In the genomic region with DNA sequence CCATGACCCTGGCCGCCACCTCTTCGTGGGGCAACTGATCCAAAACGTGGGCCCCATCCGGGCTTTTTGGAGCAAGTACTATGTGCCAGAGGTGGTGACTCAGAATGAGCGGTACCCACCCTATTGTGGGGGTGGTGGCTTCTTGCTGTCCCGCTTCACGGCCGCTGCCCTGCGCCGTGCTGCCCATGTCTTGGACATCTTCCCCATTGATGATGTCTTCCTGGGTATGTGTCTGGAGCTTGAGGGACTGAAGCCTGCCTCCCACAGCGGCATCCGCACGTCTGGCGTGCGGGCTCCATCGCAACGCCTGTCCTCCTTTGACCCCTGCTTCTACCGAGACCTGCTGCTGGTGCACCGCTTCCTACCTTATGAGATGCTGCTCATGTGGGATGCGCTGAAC, we compare ENCODE assay signal across 40 cellular contexts. TPM values are rescaled to one million over a fixed set of nuclear protein-coding genes. Genes with fewer than 3 reads are reported as not detected.
A peak's percentile ranks its signal among the peaks of the same experiment; 100 is the strongest.
DNase-seq lines count a peak whose midpoint lies in the region; ATAC-seq and TF ChIP-seq lines count a peak whose summit lies in the region.
"Had no signal": no experiment of that assay in that cellular context is flagged by ENCODE, and none has a peak within 500 bp of the region (broad histone marks: within the 10 kb centered on the region; RNA-seq: fewer than 3 reads in every experiment).

No MANE protein-coding gene starts in this region.

- H3K4me3 ChIP-seq in mucosa of descending colon (no peak overlapping the region), neuronal stem cell (ENCODE audit: low read length in 2 of 2) (peak overlapping the region in 1 of 2 donors; percentile 15), right atrium auricular region (no peak overlapping the region)
- H3K4me3 ChIP-seq: A549; BLaER1; BLaER1 treated with 17β-estradiol and CSF1 and Interleukin-3, amounts not matched to agents 10 nM and 100 nM had no signal

- peak overlapping the region; percentile 46; the same call in 1 of the 2 replicates for H3K14ac ChIP-seq in H9 (ENCODE audit: insufficient read depth, low read length)
- no peak overlapping the region for H3K14ac ChIP-seq in neuronal stem cell (ENCODE audit: low read length)

- H3K27me3 ChIP-seq in H9 (ENCODE audit: insufficient read depth, low read length) (no peaks in the 10 kb centered on the region), neuronal stem cell (ENCODE audit: control insufficient read depth in 3 of 3, insufficient read depth in 3 of 3, low read depth in 1 of 3, low read length in 3 of 3) (peaks cover 0 to 12% (median 1%) of the 10 kb centered on the region in 3 experiments), right atrium auricular region (no peaks in the 10 kb centered on the region)
- H3K27me3 ChIP-seq: BE2C had no signal

- H3K4me1 ChIP-seq in H9 (ENCODE audit: insufficient read depth, low read length) (no peaks in the 10 kb centered on the region), mucosa of descending colon (ENCODE audit: low read depth) (no peaks in the 10 kb centered on the region), neuronal stem cell (ENCODE audit: control insufficient read depth in 2 of 2, insufficient read depth in 1 of 2, low read depth in 1 of 2, low read length in 2 of 2) (no peaks in the 10 kb centered on the region), right atrium auricular region (no peaks in the 10 kb centered on the region)
- H3K4me1 ChIP-seq: A549; BE2C; BLaER1; BLaER1 treated with 17β-estradiol and CSF1 and Interleukin-3, amounts not matched to agents 10 nM and 100 nM; Caco-2 had no signal

- H2BK120ac ChIP-seq in H9 (ENCODE audit: low read depth, low read length, poor library complexity, severe bottlenecking) (no peak overlapping the region), neuronal stem cell (ENCODE audit: low read depth, low read length) (no peak overlapping the region)

- H3K4me1 Mint-ChIP-seq in natural killer cell treated with Interleukin-12 subunit alpha and Interleukin-12 subunit beta and Interleukin-15 and Interleukin-18, amount 100 ng/mL, for 72 hours (ENCODE audit: low read depth in 2 of 2), result no peaks in the 10 kb centered on the region
- H3K4me1 Mint-ChIP-seq in natural killer cell, result peaks cover 0 to 5% of the 10 kb centered on the region in 2 donors
- H3K4me1 Mint-ChIP-seq in H9, result no peaks in the 10 kb centered on the region
- no peaks in the 10 kb centered on the region for H3K4me1 Mint-ChIP-seq in endothelial cell (ENCODE audit: unreplicated experiment)

- no peaks in the 10 kb centered on the region for H3K23me2 ChIP-seq in H9 (ENCODE audit: insufficient read length, low read depth, low read length, poor library complexity, severe bottlenecking)

- no peak overlapping the region for H2BK20ac ChIP-seq in H9 (ENCODE audit: low read depth, low read length, poor library complexity, severe bottlenecking)

- H3K4me3 Mint-ChIP-seq in natural killer cell treated with Interleukin-12 subunit alpha and Interleukin-12 subunit beta and Interleukin-15 and Interleukin-18, amount 100 ng/mL, for 72 hours, result no peak overlapping the region
- H3K4me3 Mint-ChIP-seq in natural killer cell (no peak overlapping the region), H9 (no peak overlapping the region), endothelial cell (ENCODE audit: unreplicated experiment) (no peak overlapping the region)
- H3K4me3 Mint-ChIP-seq: B cell; CD14-positive monocyte; CD4-positive, alpha-beta memory T cell; CD4-positive, alpha-beta T cell; CD8-positive, alpha-beta memory T cell; CD8-positive, alpha-beta T cell had no signal

- no peak overlapping the region for H2BK15ac ChIP-seq in H9 (ENCODE audit: low read depth, low read length)
- H2BK15ac ChIP-seq in neuronal stem cell (ENCODE audit: low read length), result peak overlapping the region; percentile 75

- H3K18ac ChIP-seq in H9 (ENCODE audit: insufficient read length, low read depth, low read length) (no peak overlapping the region), neuronal stem cell (ENCODE audit: low read length) (peak overlapping the region; percentile 67)

- no peak overlapping the region for H2AFZ ChIP-seq in H9 (ENCODE audit: low read length)
- no peak overlapping the region for H2AFZ ChIP-seq in neuronal stem cell (ENCODE audit: low read length)

- no peak for TF ChIP-seq POLR2A in erythroblast (IDR thresholded peaks at IDR 0.05; ENCODE audit: low read length)

- H3K79me1 ChIP-seq in H9 (ENCODE audit: insufficient read depth, low read depth, low read length, poor library complexity, severe bottlenecking), result no peaks in the 10 kb centered on the region
- H3K79me1 ChIP-seq in neuronal stem cell (ENCODE audit: low read depth, low read length), result no peaks in the 10 kb centered on the region

- no peak overlapping the region for H3K9ac ChIP-seq in H9 (ENCODE audit: extremely low read depth, insufficient read length, low read length)
- H3K9ac ChIP-seq in neuronal stem cell (ENCODE audit: low read depth, low read length, poor library complexity), result no peak overlapping the region
- H3K9ac ChIP-seq: BLaER1; BLaER1 treated with 17β-estradiol and CSF1 and Interleukin-3, amounts not matched to agents 10 nM and 100 nM had no signal

- peak overlapping the region; percentile 72 for H4K8ac ChIP-seq in H9 (replicated peaks; ENCODE audit: insufficient read length, low read depth, low read length)
- no peak overlapping the region for H4K8ac ChIP-seq in neuronal stem cell (ENCODE audit: low read depth, low read length)

- no peak overlapping the region for H3K27ac Mint-ChIP-seq in natural killer cell treated with Interleukin-12 subunit alpha and Interleukin-12 subunit beta and Interleukin-15 and Interleukin-18, amount 100 ng/mL, for 72 hours
- H3K27ac Mint-ChIP-seq in natural killer cell (no peak overlapping the region), H9 (no peak overlapping the region; a peak in 1 of 7 replicates), endothelial cell (ENCODE audit: unreplicated experiment) (no peak overlapping the region)
- H3K27ac Mint-ChIP-seq: B cell; CD4-positive, alpha-beta T cell; CD4-positive, CD25-positive, alpha-beta regulatory T cell; CD8-positive, alpha-beta T cell had no signal

- peak; percentile 32 to 34 for ATAC-seq in natural killer cell treated with Interleukin-12 subunit alpha and Interleukin-12 subunit beta and Interleukin-15 and Interleukin-18, amount 100 ng/mL, for 72 hours
- no peak for ATAC-seq in natural killer cell
- peak; percentile 9 for ATAC-seq in mucosa of descending colon
- ATAC-seq: A549; CD8-positive, alpha-beta T cell had no signal

- H3K27me3 Mint-ChIP-seq in natural killer cell treated with Interleukin-12 subunit alpha and Interleukin-12 subunit beta and Interleukin-15 and Interleukin-18, amount 100 ng/mL, for 72 hours, result peaks cover 0 to 5% of the 10 kb centered on the region in 2 donors
- H3K27me3 Mint-ChIP-seq in natural killer cell (ENCODE audit: low read depth in 2 of 2) (no peaks in the 10 kb centered on the region), H9 (ENCODE audit: low read depth) (peaks cover 2% of the 10 kb centered on the region), endothelial cell (ENCODE audit: unreplicated experiment) (peaks cover 6% of the 10 kb centered on the region)
- H3K27me3 Mint-ChIP-seq: CD4-positive, alpha-beta memory T cell; CD4-positive, alpha-beta T cell had no signal

- H3K9me3 Mint-ChIP-seq in natural killer cell treated with Interleukin-12 subunit alpha and Interleukin-12 subunit beta and Interleukin-15 and Interleukin-18, amount 100 ng/mL, for 72 hours, result no peaks in the 10 kb centered on the region
- no peaks in the 10 kb centered on the region for H3K9me3 Mint-ChIP-seq in natural killer cell
- no peaks in the 10 kb centered on the region for H3K9me3 Mint-ChIP-seq in H9
- H3K9me3 Mint-ChIP-seq in endothelial cell (ENCODE audit: unreplicated experiment), result no peaks in the 10 kb centered on the region
- H3K9me3 Mint-ChIP-seq: CD4-positive, alpha-beta memory T cell; CD4-positive, alpha-beta T cell; CD4-positive, CD25-positive, alpha-beta regulatory T cell; CD8-positive, alpha-beta memory T cell; CD8-positive, alpha-beta T cell had no signal

- DNase-seq in natural killer cell treated with Interleukin-12 subunit alpha and Interleukin-12 subunit beta and Interleukin-15 and Interleukin-18, amount 100 ng/mL, for 72 hours (ENCODE audit: low spot score), result no peak
- DNase-seq in natural killer cell (no peak), H9 (no peak), mucosa of descending colon (peak in 1 of 3 donors; percentile 52), neuronal stem cell (ENCODE audit: low spot score) (no peak), erythroblast (lab: John Stamatoyannopoulos, UW) (no peak), endothelial cell (ENCODE audit: low spot score) (no peak), right atrium auricular region (ENCODE audit: low spot score) (no peak)
- DNase-seq: 8988T; ACHN; AML-193; BE2C; C1 segment of cervical spinal cord; Caco-2; Calu3; CD4-positive, alpha-beta memory T cell; CD4-positive, alpha-beta T cell; CD4-positive, CD25-positive, alpha-beta regulatory T cell; CD8-positive, alpha-beta memory T cell; CD8-positive, alpha-beta T cell; COR-L47; DMS 273 treated with DMSO at 0.1 percent for 48 hours; DMS153; DMS53; DMS79; DMS79 treated with DMSO at 0.1 percent for 48 hours; DND-41; EL had no signal

- no peak for TF ChIP-seq CTCF in natural killer cell (IDR thresholded peaks at IDR 0.05)
- no peak for TF ChIP-seq CTCF in H9 (conservative IDR thresholded peaks at IDR 0.05)
- TF ChIP-seq CTCF in mucosa of descending colon (IDR thresholded peaks at IDR 0.05), result no peak
- TF ChIP-seq CTCF in endothelial cell (IDR thresholded peaks at IDR 0.05; ENCODE audit: unreplicated experiment), result no peak
- TF ChIP-seq CTCF in right atrium auricular region (IDR thresholded peaks at IDR 0.05), result no peak

- no peaks in the 10 kb centered on the region for H3K36me3 Mint-ChIP-seq in natural killer cell treated with Interleukin-12 subunit alpha and Interleukin-12 subunit beta and Interleukin-15 and Interleukin-18, amount 100 ng/mL, for 72 hours
- H3K36me3 Mint-ChIP-seq in natural killer cell, result no peaks in the 10 kb centered on the region
- H3K36me3 Mint-ChIP-seq in H9 (ENCODE audit: insufficient read depth in 1 of 3, low read depth in 3 of 3), result no peaks in the 10 kb centered on the region
- H3K36me3 Mint-ChIP-seq in endothelial cell (ENCODE audit: low read depth, unreplicated experiment), result no peaks in the 10 kb centered on the region
- H3K36me3 Mint-ChIP-seq: CD14-positive monocyte; CD4-positive, CD25-positive, alpha-beta regulatory T cell; CD8-positive, alpha-beta memory T cell had no signal

- no peak overlapping the region for H4K91ac ChIP-seq in H9 (ENCODE audit: insufficient read length, low read depth, low read length)
- H4K91ac ChIP-seq in neuronal stem cell (ENCODE audit: low read depth, low read length, poor library complexity), result no peak overlapping the region

- H4K5ac ChIP-seq in H9 (ENCODE audit: insufficient read length, low read depth, low read length), result no peak overlapping the region

- H2BK12ac ChIP-seq in H9 (ENCODE audit: insufficient read length, low read depth, low read length), result no peak overlapping the region
- H2BK12ac ChIP-seq in neuronal stem cell (ENCODE audit: low read length), result no peak overlapping the region

- no peak overlapping the region for H3K56ac ChIP-seq in H9 (ENCODE audit: insufficient read length, low read depth, low read length)

- no peaks in the 10 kb centered on the region for H3K36me3 ChIP-seq in mucosa of descending colon (ENCODE audit: low read depth)
- H3K36me3 ChIP-seq in neuronal stem cell (replicated peaks in 1 of 2; ENCODE audit: control insufficient read depth in 2 of 2, insufficient read depth in 2 of 2, low read length in 2 of 2), result no peaks in the 10 kb centered on the region
- H3K36me3 ChIP-seq in right atrium auricular region, result no peaks in the 10 kb centered on the region
- H3K36me3 ChIP-seq: BE2C, BLaER1 had no signal

- H3K9me3 ChIP-seq in H9 (ENCODE audit: control insufficient read depth, low read depth, low read length), result no peaks in the 10 kb centered on the region
- H3K9me3 ChIP-seq in mucosa of descending colon, result no peaks in the 10 kb centered on the region
- H3K9me3 ChIP-seq in neuronal stem cell (replicated peaks in 1 of 2; ENCODE audit: control insufficient read depth in 2 of 2, insufficient read depth in 1 of 2, low read depth in 1 of 2, low read length in 2 of 2), result no peaks in the 10 kb centered on the region
- peaks cover 0 to 9% of the 10 kb centered on the region in 2 donors for H3K9me3 ChIP-seq in right atrium auricular region
- H3K9me3 ChIP-seq: BE2C; BLaER1; BLaER1 treated with 17β-estradiol and CSF1 and Interleukin-3, amounts not matched to agents 10 nM and 100 nM; Caco-2 had no signal

- H3K4ac ChIP-seq in H9 (ENCODE audit: low read depth, low read length) (no peak overlapping the region), neuronal stem cell (ENCODE audit: low read length) (no peak overlapping the region)

- H3K4me2 ChIP-seq in H9 (ENCODE audit: insufficient read depth, insufficient read length, low read length) (no peak overlapping the region), neuronal stem cell (ENCODE audit: insufficient read depth, low read length, poor library complexity, severe bottlenecking) (no peak overlapping the region)
- H3K4me2 ChIP-seq: A549; BLaER1; BLaER1 treated with 17β-estradiol and CSF1 and Interleukin-3, amounts not matched to agents 10 nM and 100 nM had no signal

- intact Hi-C loops in natural killer cell (cut with micrococcal nuclease), result no loop called here
- intact Hi-C loops in mucosa of descending colon (cut with DNase I, micrococcal nuclease), result no loop called here

- no peak overlapping the region for H3T11ph ChIP-seq in H9 (ENCODE audit: low read length)

- H3K23ac ChIP-seq in H9 (ENCODE audit: insufficient read length, low read depth, low read length) (no peak overlapping the region), neuronal stem cell (ENCODE audit: low read depth, low read length, poor library complexity) (peak overlapping the region; percentile 80)

- no CpG with 5 or more reads among the region's 20 CpGs for WGBS in H9 (ENCODE audit: extremely low coverage, insufficient read length, low lambda C conversion rate)
- WGBS in neuronal stem cell (ENCODE audit: extremely low coverage in 2 of 2, insufficient read length in 2 of 2, insufficient replicate concordance in 1 of 2), 2 donors, result no CpG with 5 or more reads among the region's 20 CpGs

- H3K27ac ChIP-seq in H9 (ENCODE audit: insufficient read length, low read depth, low read length) (no peak overlapping the region), neuronal stem cell (replicated peaks; ENCODE audit: low read length) (no peak overlapping the region), right atrium auricular region (no peak overlapping the region)
- H3K27ac ChIP-seq: 22Rv1; A549; BLaER1; BLaER1 treated with 17β-estradiol and CSF1 and Interleukin-3, amounts not matched to agents 10 nM and 100 nM; C4-2B had no signal

- no peaks in the 10 kb centered on the region for H3K79me2 ChIP-seq in H9 (ENCODE audit: insufficient read depth, low read length)

- H4K20me1 ChIP-seq in H9 (ENCODE audit: control insufficient read depth, insufficient read depth, insufficient read length), result no peaks in the 10 kb centered on the region
- H4K20me1 ChIP-seq: BLaER1; BLaER1 treated with 17β-estradiol and CSF1 and Interleukin-3, amounts not matched to agents 10 nM and 100 nM had no signal

- H2BK5ac ChIP-seq in H9 (ENCODE audit: insufficient read length, low read length), result no peak overlapping the region
- no peak overlapping the region for H2BK5ac ChIP-seq in neuronal stem cell (ENCODE audit: low read length)

- H2AK5ac ChIP-seq in H9 (ENCODE audit: insufficient read length, low read length), result no peak overlapping the region
- no peak overlapping the region for H2AK5ac ChIP-seq in neuronal stem cell (ENCODE audit: low read depth, low read length)

RNA-seq across cellular contexts. Expression of gene INSL3, which starts 9.6 kb away (rescaled TPM):
- 10 to 100 TPM in 1 of 2 donors, 1 to 10 TPM in 1; 9.1 to 12.0 TPM for total RNA-seq in natural killer cell treated with Interleukin-12 subunit alpha and Interleukin-12 subunit beta and Interleukin-15 and Interleukin-18, amount 100 ng/mL, for 72 hours
- total RNA-seq in natural killer cell, result 1 to 10 TPM; 1.5 to 2.9 (median 1.7) TPM
- 0.61 and 0.63 TPM in 2 replicates for total RNA-seq in H9 (2021)
- not detected for total RNA-seq in mucosa of descending colon
- 2.2 TPM for polyA plus RNA-seq in neuronal stem cell (2013, experiment 1 of 2)
- polyA plus RNA-seq in neuronal stem cell (2013, experiment 2 of 2), result 1.8 TPM
- 0.36 TPM for total RNA-seq in endothelial cell (ENCODE audit: unreplicated experiment)
- total RNA-seq in right atrium auricular region, result not detected
- total RNA-seq: A172, A673, Caco-2, Calu3, Daoy had no signal
- polyA plus RNA-seq: AG04450 had no signal

RNA-seq across cellular contexts. Expression of gene B3GNT3, which starts 16.7 kb away (rescaled TPM):
- not detected for total RNA-seq in natural killer cell treated with Interleukin-12 subunit alpha and Interleukin-12 subunit beta and Interleukin-15 and Interleukin-18, amount 100 ng/mL, for 72 hours
- not detected for total RNA-seq in natural killer cell
- 0.96 and 1.0 TPM in 2 replicates for total RNA-seq in H9 (2021)
- 100 to 1,000 TPM in 2 of 3 donors, 10 to 100 TPM in 1; 77.6 to 205 (median 189) TPM for total RNA-seq in mucosa of descending colon
- 0.03 TPM for polyA plus RNA-seq in neuronal stem cell (2013, experiment 1 of 2)
- not detected for polyA plus RNA-seq in neuronal stem cell (2013, experiment 2 of 2)
- total RNA-seq in endothelial cell (ENCODE audit: unreplicated experiment), result 0.77 TPM
- not detected for total RNA-seq in right atrium auricular region
- total RNA-seq: A172; A673; B cell; CD4-positive, alpha-beta memory T cell; CD8-positive, alpha-beta memory T cell; CD8-positive, alpha-beta T cell had no signal
- polyA plus RNA-seq: AG04450; BJ; CD14-positive monocyte; CD8-positive, alpha-beta memory T cell had no signal

RNA-seq across cellular contexts. Expression of gene JAK3, which starts 36.1 kb away (rescaled TPM):
- total RNA-seq in natural killer cell treated with Interleukin-12 subunit alpha and Interleukin-12 subunit beta and Interleukin-15 and Interleukin-18, amount 100 ng/mL, for 72 hours, result 100 to 1,000 TPM; 184 to 195 TPM
- 100 to 1,000 TPM in 1 of 3 donors, 10 to 100 TPM in 2; 72.1 to 105 (median 96.1) TPM for total RNA-seq in natural killer cell
- total RNA-seq in H9 (2021), result 3.3 and 3.5 TPM in 2 replicates
- 1 to 10 TPM; 3.1 to 9.1 (median 5.4) TPM for total RNA-seq in mucosa of descending colon
- 3.2 TPM for polyA plus RNA-seq in neuronal stem cell (2013, experiment 1 of 2)
- 3.3 TPM for polyA plus RNA-seq in neuronal stem cell (2013, experiment 2 of 2)
- 30.9 TPM for total RNA-seq in endothelial cell (ENCODE audit: unreplicated experiment)
- total RNA-seq in right atrium auricular region, result 1 to 10 TPM in 1 of 2 donors, under 1 TPM in 1; 0.93 to 4.0 TPM
- total RNA-seq: Caco-2, Calu3 had no signal

RNA-seq across cellular contexts. Expression of gene RPL18A, which starts 48.0 kb away (rescaled TPM):
- 1,000 to 10,000 TPM; 1,379 to 1,604 TPM for total RNA-seq in natural killer cell treated with Interleukin-12 subunit alpha and Interleukin-12 subunit beta and Interleukin-15 and Interleukin-18, amount 100 ng/mL, for 72 hours
- total RNA-seq in natural killer cell (1,000 to 10,000 TPM; 1,015 to 1,285 (median 1,208) TPM), H9 (2021) (2,837 and 2,851 TPM in 2 replicates), mucosa of descending colon (1,000 to 10,000 TPM; 1,368 to 1,650 (median 1,462) TPM), endothelial cell (ENCODE audit: unreplicated experiment) (2,048 TPM), right atrium auricular region (100 to 1,000 TPM; 496 to 916 TPM)
- 3,857 TPM for polyA plus RNA-seq in neuronal stem cell (2013, experiment 1 of 2)
- polyA plus RNA-seq in neuronal stem cell (2013, experiment 2 of 2), result 3,701 TPM

Comparison
In these comparisons a context has a peak if more than half of its experiments do, and no peak if none do; other contexts are left out.
1. ATAC-seq: peak in natural killer cell treated with Interleukin-12 subunit alpha and Interleukin-12 subunit beta and Interleukin-15 and Interleukin-18, amount 100 ng/mL, for 72 hours (2 of 2) and mucosa of descending colon (single experiment); none in natural killer cell (0 of 3).
2. RNA of gene B3GNT3, which starts 16.7 kb away (total RNA-seq): 77.6 to 205 TPM in mucosa of descending colon; 0.96 to 1.0 TPM in H9, 0.77 TPM in endothelial cell (single experiment), not detected in natural killer cell treated with Interleukin-12 subunit alpha and Interleukin-12 subunit beta and Interleukin-15 and Interleukin-18, amount 100 ng/mL, for 72 hours, not detected in natural killer cell and not detected in right atrium auricular region; every median in the first group is over 10 times any median in the second.